9 cellular contexts compared by ENCODE assay signal in genomic region chr1:7117599-7118281, GRCh38.
DNase-seq lines count a peak whose midpoint lies in the region; ATAC-seq, FAIRE-seq and TF ChIP-seq lines count a peak whose summit lies in the region.
"Had no signal": no experiment of that assay in that cellular context is flagged by ENCODE, and none has a peak within 500 bp of the region (broad histone marks: within the 10 kb centered on the region; RNA-seq: fewer than 3 reads in every experiment).

No MANE protein-coding gene starts in this region.

- ATAC-seq in SK-N-SH treated with all-trans-retinoic acid at 6 μM for 48 hours = peak; percentile 94

- no peak for FAIRE-seq in urothelium cell line (lab: Jason Lieb, UNC)

- DNase-seq in 8988T (peak; percentile 35), HT-29 (ENCODE audit: low spot score) (peak; percentile 29), iPS DF 19.7 (ENCODE audit: low read depth, low spot score) (peak; percentile 75), urothelium cell line (ENCODE audit: low spot score) (peak; percentile 84), germinal center (ENCODE audit: low spot score) (no peak), NCI-H1048 (lab: John Stamatoyannopoulos, UW) (no peak)
- no peak for DNase-seq in stimulated activated CD4-positive, alpha-beta T cell treated with anti-CD3 and anti-CD28 coated beads, Interleukin-1b, Interleukin-23, amount 100 ng/mL, for 48 hours
- DNase-seq: DND-41 had no signal

TF ChIP-seq in SK-N-SH treated with all-trans-retinoic acid at 6 μM for 48 hours, 23 proteins besides CTCF, POLR2A, EP300 and RAD21:
- TF ChIP-seq ZNF565 (CRISPR knock-in tag; conservative IDR thresholded peaks at IDR 0.05; ENCODE audit: low read depth) = no peak
- no peak for TF ChIP-seq ZNF8 (CRISPR knock-in tag; IDR thresholded peaks at IDR 0.05)
- TF ChIP-seq ZC3H10 (CRISPR knock-in tag; IDR thresholded peaks at IDR 0.05) = no peak
- TF ChIP-seq BACH2 (CRISPR knock-in tag; IDR thresholded peaks at IDR 0.05; ENCODE audit: borderline replicate concordance) = no peak
- TF ChIP-seq CSRNP3 (CRISPR knock-in tag; IDR thresholded peaks at IDR 0.05) = no peak
- TF ChIP-seq ISL1 (CRISPR knock-in tag; IDR thresholded peaks at IDR 0.05) = no peak
- no peak for TF ChIP-seq OSR1 (CRISPR knock-in tag; IDR thresholded peaks at IDR 0.05)
- TF ChIP-seq CREB5 (CRISPR knock-in tag; IDR thresholded peaks at IDR 0.05; ENCODE audit: low read depth) = no peak
- no peak for TF ChIP-seq PATZ1 (CRISPR knock-in tag; IDR thresholded peaks at IDR 0.05; ENCODE audit: borderline replicate concordance)
- TF ChIP-seq GLIS3 (CRISPR knock-in tag; IDR thresholded peaks at IDR 0.05) = no peak
- no peak for TF ChIP-seq RARB (CRISPR knock-in tag; IDR thresholded peaks at IDR 0.05)
- no peak for TF ChIP-seq POU6F1 (CRISPR knock-in tag; IDR thresholded peaks at IDR 0.05; ENCODE audit: borderline replicate concordance, low read depth)

Comparison
In these comparisons a context has a peak if more than half of its experiments do, and no peak if none do; other contexts are left out.
1. DNase-seq: peak in 8988T (single experiment), HT-29 (single experiment), iPS DF 19.7 (single experiment) and urothelium cell line (single experiment); none in germinal center (single experiment), stimulated activated CD4-positive, alpha-beta T cell treated with anti-CD3 and anti-CD28 coated beads, Interleukin-1b, Interleukin-23, amount 100 ng/mL, for 48 hours (single experiment) and NCI-H1048 (single experiment).